In the genomic region with DNA sequence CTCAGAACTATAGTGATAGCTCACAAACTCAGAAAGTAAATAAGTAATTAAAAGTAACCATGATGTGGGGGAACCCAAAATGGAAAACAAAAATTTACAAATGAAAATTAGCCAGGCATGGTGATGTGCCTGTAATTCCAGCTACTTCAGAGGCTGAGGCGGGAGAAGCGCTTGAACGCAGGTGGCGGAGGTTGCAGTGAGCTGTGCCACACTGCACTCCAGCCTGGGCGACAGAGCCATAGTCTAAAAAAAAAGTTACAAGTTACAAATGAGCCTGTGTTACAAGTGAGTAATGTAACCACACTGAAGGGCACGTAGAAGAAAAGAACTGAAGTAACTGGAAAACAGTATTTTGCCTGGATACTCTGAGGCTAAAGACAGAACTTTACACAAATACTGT, we compare ENCODE assay signal across 26 cellular contexts. TPM values are rescaled to one million over a fixed set of nuclear protein-coding genes. Genes with fewer than 3 reads are reported as not detected.
DNase-seq lines count a peak whose midpoint lies in the region; ATAC-seq and TF ChIP-seq lines count a peak whose summit lies in the region.
"Had no signal": no experiment of that assay in that cellular context is flagged by ENCODE, and none has a peak within 500 bp of the region (broad histone marks: within the 10 kb centered on the region; RNA-seq: fewer than 3 reads in every experiment).

No MANE protein-coding gene starts in this region.

- peaks cover 52% of the 10 kb centered on the region for H3K36me3 Mint-ChIP-seq in activated T-helper 17 cell treated with anti-CD3 and anti-CD28 coated beads, Interleukin-2, amount 50 U/mL, for 72 hours (ENCODE audit: low read depth)
- H3K36me3 Mint-ChIP-seq in activated CD4-positive, alpha-beta T cell treated with anti-CD3 and anti-CD28 coated beads, Interleukin-2, amount 10 ng/mL, durations not matched to agents 24 days and 14 days (ENCODE audit: low read depth) = peaks cover 44% of the 10 kb centered on the region
- H3K36me3 Mint-ChIP-seq in GM23338 (ENCODE audit: low read depth) = peaks cover 77% of the 10 kb centered on the region

- H3K4me1 ChIP-seq in A673 (ENCODE audit: insufficient read depth, low read length, poor library complexity, severe bottlenecking) (peaks cover 7% of the 10 kb centered on the region), adrenal gland (replicated peaks in 1 of 2) (peaks cover 36 to 75% of the 10 kb centered on the region in 2 donors), psoas muscle (peaks cover 24% of the 10 kb centered on the region), GM23338 (ENCODE audit: insufficient read depth) (peaks cover 8% of the 10 kb centered on the region)
- H3K4me1 ChIP-seq: A549 had no signal

- peaks cover 82% of the 10 kb centered on the region for H3K79me2 ChIP-seq in GM23338 (replicated peaks; ENCODE audit: insufficient read depth)

- no peak overlapping the region for H2AFZ ChIP-seq in GM23338

- H3K27me3 Mint-ChIP-seq in activated T-helper 17 cell treated with anti-CD3 and anti-CD28 coated beads, Interleukin-2, amount 50 U/mL, for 72 hours = no peaks in the 10 kb centered on the region
- H3K27me3 Mint-ChIP-seq in activated CD4-positive, alpha-beta T cell treated with anti-CD3 and anti-CD28 coated beads, Interleukin-2, amount 10 ng/mL, durations not matched to agents 24 days and 14 days = no peaks in the 10 kb centered on the region
- peaks cover 3% of the 10 kb centered on the region for H3K27me3 Mint-ChIP-seq in GM23338 (ENCODE audit: insufficient read depth, low read depth, poor library complexity)
- H3K27me3 Mint-ChIP-seq: CD4-positive, alpha-beta memory T cell had no signal

- H3K9me3 ChIP-seq in A673 (ENCODE audit: low read depth, low read length, poor library complexity, severe bottlenecking) = no peaks in the 10 kb centered on the region
- no peaks in the 10 kb centered on the region for H3K9me3 ChIP-seq in adrenal gland (replicated peaks in 1 of 3)
- no peaks in the 10 kb centered on the region for H3K9me3 ChIP-seq in psoas muscle
- H3K9me3 ChIP-seq: A549 had no signal

- H3K4me3 ChIP-seq in A673 (ENCODE audit: low read depth, low read length, poor library complexity, severe bottlenecking) (no peak overlapping the region), HL-60 (replicated peaks; ENCODE audit: insufficient read depth, low read length) (no peak overlapping the region), adrenal gland (no peak overlapping the region), psoas muscle (no peak overlapping the region), GM23338 (no peak overlapping the region)
- H3K4me3 ChIP-seq: A549 had no signal

- WGBS in adrenal gland, 4 donors = 42 to 70% (median 51%) methylated on average over 6 of the region's 6 CpGs
- WGBS in psoas muscle, 3 donors = 79 to 85% (median 79%) methylated on average over 6 of the region's 6 CpGs

- H3F3A ChIP-seq in GM23338 (replicated peaks; ENCODE audit: low read depth) = 0 out of 2 replicates have a peak, but pooled peaks cover 4% of the 10 kb centered on the region

- CTCF ChIA-PET in A673 (lab: Charles Lee) = no interaction called here

- no peak overlapping the region for H3K4me3 Mint-ChIP-seq in activated T-helper 17 cell treated with anti-CD3 and anti-CD28 coated beads, Interleukin-2, amount 50 U/mL, for 72 hours
- H3K4me3 Mint-ChIP-seq in activated CD4-positive, alpha-beta T cell treated with anti-CD3 and anti-CD28 coated beads, Interleukin-2, amount 10 ng/mL, durations not matched to agents 24 days and 14 days = no peak overlapping the region
- no peak overlapping the region for H3K4me3 Mint-ChIP-seq in GM23338
- H3K4me3 Mint-ChIP-seq: CD4-positive, alpha-beta memory T cell had no signal

- H3K27me3 ChIP-seq in A673 (replicated peaks; ENCODE audit: insufficient read depth, low read depth, low read length, poor library complexity) (no peaks in the 10 kb centered on the region), HL-60 (ENCODE audit: insufficient read depth, poor library complexity, severe bottlenecking) (no peaks in the 10 kb centered on the region), adrenal gland (no peaks in the 10 kb centered on the region), psoas muscle (ENCODE audit: insufficient read depth in 3 of 3, low read length in 2 of 3) (no peaks in the 10 kb centered on the region), GM23338 (ENCODE audit: insufficient read depth) (no peaks in the 10 kb centered on the region)

- POLR2A ChIA-PET in A673 (lab: Charles Lee; ENCODE audit: low non-redundant PET) = no interaction called here

- BruUV-seq in A673 (replicated peaks; lab: Mats Ljungman, UMichigan) = TSS peak; percentile 9

- peaks cover 4% of the 10 kb centered on the region; the same call in 1 of the 2 replicates for H3K9me2 ChIP-seq in GM23338 (ENCODE audit: insufficient read depth)

- DNase-seq in A673 (ENCODE audit: low spot score) = no peak
- no peak for DNase-seq in HL-60 (ENCODE audit: low read depth in 1 of 2, low spot score in 1 of 2)
- DNase-seq in adrenal gland = peak in 2 of 7 donors; percentile 35 to 38
- no peak for DNase-seq in psoas muscle
- DNase-seq in activated CD4-positive, alpha-beta T cell treated with anti-CD3 and anti-CD28 coated beads, Interleukin-2, amount 10 ng/mL, durations not matched to agents 24 days and 14 days = no peak
- DNase-seq in GM23338 (ENCODE audit: low spot score) = no peak
- DNase-seq: C1 segment of cervical spinal cord, COR-L47, DMS79, GDM1, KBM-7, NCI-H1092, NCI-H1417 treated with DMSO at 0.1 percent for 48 hours, NCI-H1694 treated with DMSO at 0.1 percent for 48 hours, NCI-H2081, NCI-H226, NCI-H510A, NCI-H69, SHP77 had no signal

- TF ChIP-seq CTCF in A673 (conservative IDR thresholded peaks at IDR 0.05; ENCODE audit: low read depth, low read length) (no peak), HL-60 (IDR thresholded peaks at IDR 0.05; ENCODE audit: insufficient read depth, low read length) (no peak), adrenal gland (IDR thresholded peaks at IDR 0.05) (no peak), psoas muscle (IDR thresholded peaks at IDR 0.05) (no peak), GM23338 (conservative IDR thresholded peaks at IDR 0.05; ENCODE audit: low read depth in 2 of 2) (no peak)

- H3K4me1 Mint-ChIP-seq in activated T-helper 17 cell treated with anti-CD3 and anti-CD28 coated beads, Interleukin-2, amount 50 U/mL, for 72 hours = peaks cover 24% of the 10 kb centered on the region
- peaks cover 50% of the 10 kb centered on the region for H3K4me1 Mint-ChIP-seq in activated CD4-positive, alpha-beta T cell treated with anti-CD3 and anti-CD28 coated beads, Interleukin-2, amount 10 ng/mL, durations not matched to agents 24 days and 14 days
- H3K4me1 Mint-ChIP-seq in GM23338 = peaks cover 20% of the 10 kb centered on the region

- H3K27ac ChIP-seq in A673 (ENCODE audit: low read depth, low read length, poor library complexity, severe bottlenecking) (peak overlapping the region; percentile 50), HL-60 (replicated peaks) (peak overlapping the region; percentile 12; the same call in 1 of the 2 replicates), adrenal gland (peak overlapping the region in 3 of 5 donors; percentile 30 to 76 (median 64)), psoas muscle (no peak overlapping the region), GM23338 (ENCODE audit: low read depth) (no peak overlapping the region)
- H3K27ac ChIP-seq: A549, RWPE1 had no signal

- intact Hi-C loops in A673 (cut with micrococcal nuclease; ENCODE audit: unreplicated experiment) = no loop called here
- intact Hi-C loops in adrenal gland (cut with DNase I) = no loop called here
- intact Hi-C loops in psoas muscle (cut with DNase I) = no loop called here
- intact Hi-C loops in activated CD4-positive, alpha-beta T cell treated with anti-CD3 and anti-CD28 coated beads, Interleukin-2, amount 10 ng/mL, durations not matched to agents 24 days and 14 days (cut with micrococcal nuclease) = no loop called here

- peaks cover 30% of the 10 kb centered on the region for H3K36me3 ChIP-seq in A673 (ENCODE audit: insufficient read depth, low read length, poor library complexity, severe bottlenecking)
- peaks cover 0 to 9% of the 10 kb centered on the region in 2 donors for H3K36me3 ChIP-seq in adrenal gland (replicated peaks in 1 of 2)
- H3K36me3 ChIP-seq in psoas muscle (ENCODE audit: insufficient read depth in 1 of 2, low read depth in 1 of 2) = peaks cover 4 to 31% of the 10 kb centered on the region in 2 donors
- peaks cover 12% of the 10 kb centered on the region; the same call in 1 of the 2 replicates for H3K36me3 ChIP-seq in GM23338 (ENCODE audit: insufficient read depth)

- no peak overlapping the region for H3K4me2 ChIP-seq in GM23338
- H3K4me2 ChIP-seq: A549 had no signal

- TF ChIP-seq POLR2A in adrenal gland (IDR thresholded peaks at IDR 0.05) = peak in 1 of 2 donors; percentile 39

- no peaks in the 10 kb centered on the region for H3K9me3 Mint-ChIP-seq in activated T-helper 17 cell treated with anti-CD3 and anti-CD28 coated beads, Interleukin-2, amount 50 U/mL, for 72 hours
- no peaks in the 10 kb centered on the region for H3K9me3 Mint-ChIP-seq in activated CD4-positive, alpha-beta T cell treated with anti-CD3 and anti-CD28 coated beads, Interleukin-2, amount 10 ng/mL, durations not matched to agents 24 days and 14 days
- peaks cover 24% of the 10 kb centered on the region for H3K9me3 Mint-ChIP-seq in GM23338
- H3K9me3 Mint-ChIP-seq: CD4-positive, alpha-beta memory T cell had no signal

- ATAC-seq in psoas muscle (peak in 3 of 4 donors; percentile 36 to 52 (median 45)), HG03025 (IDR thresholded peaks at IDR 0.05; ENCODE audit: low FRiP score, unreplicated experiment) (no peak), GM23338 (no peak)
- no peak for ATAC-seq in activated T-helper 17 cell treated with anti-CD3 and anti-CD28 coated beads, Interleukin-2, amount 50 U/mL, for 72 hours (replicated peaks)

- H3K27ac Mint-ChIP-seq in activated T-helper 17 cell treated with anti-CD3 and anti-CD28 coated beads, Interleukin-2, amount 50 U/mL, for 72 hours = no peak overlapping the region
- H3K27ac Mint-ChIP-seq in activated CD4-positive, alpha-beta T cell treated with anti-CD3 and anti-CD28 coated beads, Interleukin-2, amount 10 ng/mL, durations not matched to agents 24 days and 14 days = no peak overlapping the region
- no peak overlapping the region for H3K27ac Mint-ChIP-seq in GM23338

- H4K20me1 ChIP-seq in GM23338 (replicated peaks; ENCODE audit: insufficient read depth) = peaks cover 38% of the 10 kb centered on the region

RNA-seq across cellular contexts. Expression of gene EXOSC7, which starts 11.3 kb away (rescaled TPM):
- 47.4 and 57.3 TPM in 2 replicates for total RNA-seq in A673 (2021)
- total RNA-seq in adrenal gland = 100 to 1,000 TPM in 4 of 8 donors, 10 to 100 TPM in 4; 72.9 to 214 (median 97.7) TPM
- 10 to 100 TPM; 68.9 to 80.2 (median 73.4) TPM for polyA plus RNA-seq in adrenal gland
- total RNA-seq in psoas muscle = 10 to 100 TPM; 27.8 to 54.8 (median 46.3) TPM
- 10 to 100 TPM; 28.4 to 39.4 (median 36.3) TPM for polyA plus RNA-seq in psoas muscle
- total RNA-seq in activated T-helper 17 cell treated with anti-CD3 and anti-CD28 coated beads, Interleukin-2, amount 50 U/mL, for 72 hours = 10 to 100 TPM; 47.0 to 70.5 TPM
- 95.5 and 97.9 TPM in 2 replicates for total RNA-seq in activated CD4-positive, alpha-beta T cell treated with anti-CD3 and anti-CD28 coated beads, Interleukin-2, amount 10 ng/mL, durations not matched to agents 24 days and 14 days
- total RNA-seq in GM23338 (2014; rRNA removed; shearing (Covaris generic)) = 84.8 and 99.4 TPM in 2 replicates
- 114 and 120 TPM in 2 replicates for polyA plus RNA-seq in GM23338 (2016; fragmentation: Nextera tagmentation; extraction: Ambion mirVana)

RNA-seq across cellular contexts. Expression of gene ZDHHC3, which starts 11.3 kb away (rescaled TPM):
- total RNA-seq in A673 (2021) = 94.7 and 95.2 TPM in 2 replicates
- total RNA-seq in adrenal gland = 100 to 1,000 TPM in 4 of 8 donors, 10 to 100 TPM in 4; 80.1 to 143 (median 99.2) TPM
- 100 to 1,000 TPM in 1 of 3 donors, 10 to 100 TPM in 2; 30.1 to 148 (median 34.7) TPM for polyA plus RNA-seq in adrenal gland
- 10 to 100 TPM; 22.2 to 58.3 (median 40.6) TPM for total RNA-seq in psoas muscle
- 10 to 100 TPM; 32.3 to 51.1 (median 40.8) TPM for polyA plus RNA-seq in psoas muscle
- total RNA-seq in activated T-helper 17 cell treated with anti-CD3 and anti-CD28 coated beads, Interleukin-2, amount 50 U/mL, for 72 hours = 10 to 100 TPM; 20.5 to 50.5 TPM
- 42.0 and 46.2 TPM in 2 replicates for total RNA-seq in activated CD4-positive, alpha-beta T cell treated with anti-CD3 and anti-CD28 coated beads, Interleukin-2, amount 10 ng/mL, durations not matched to agents 24 days and 14 days
- total RNA-seq in GM23338 (2014; rRNA removed; shearing (Covaris generic)) = 71.7 and 84.2 TPM in 2 replicates
- 27.5 and 28.9 TPM in 2 replicates for polyA plus RNA-seq in GM23338 (2016; fragmentation: Nextera tagmentation; extraction: Ambion mirVana)

RNA-seq across cellular contexts. Expression of gene CLEC3B, which starts 38.8 kb away (rescaled TPM):
- 0.81 and 1.0 TPM in 2 replicates for total RNA-seq in A673 (2021)
- 100 to 1,000 TPM in 3 of 8 donors, 10 to 100 TPM in 5; 20.7 to 110 (median 73.1) TPM for total RNA-seq in adrenal gland
- polyA plus RNA-seq in adrenal gland = 100 to 1,000 TPM in 2 of 3 donors, 1 to 10 TPM in 1; 5.1 to 251 (median 177) TPM
- 10 to 100 TPM; 10.3 to 41.7 (median 16.5) TPM for total RNA-seq in psoas muscle
- 10 to 100 TPM; 24.6 to 29.6 (median 26.7) TPM for polyA plus RNA-seq in psoas muscle
- total RNA-seq in activated T-helper 17 cell treated with anti-CD3 and anti-CD28 coated beads, Interleukin-2, amount 50 U/mL, for 72 hours = under 1 TPM; 0.37 to 0.66 TPM
- total RNA-seq in activated CD4-positive, alpha-beta T cell treated with anti-CD3 and anti-CD28 coated beads, Interleukin-2, amount 10 ng/mL, durations not matched to agents 24 days and 14 days = not detected in 2 replicates
- total RNA-seq in GM23338 (2014; rRNA removed; shearing (Covaris generic)) = not detected in 2 replicates
- polyA plus RNA-seq in GM23338 (2016; fragmentation: Nextera tagmentation; extraction: Ambion mirVana) = not detected in 2 replicates
- total RNA-seq: MCF 10A, SK-MEL-5 had no signal
- polyA plus RNA-seq: A549; CD4-positive, alpha-beta memory T cell had no signal

Comparison
In these comparisons a context has a peak if more than half of its experiments do, and no peak if none do; other contexts are left out.
1. H3K27ac ChIP-seq: peak in A673 (single experiment), HL-60 (single experiment) and adrenal gland (3 of 5); none in psoas muscle (single experiment) and GM23338 (single experiment).
2. ATAC-seq: peak in psoas muscle (3 of 4); none in HG03025 (single experiment), activated T-helper 17 cell treated with anti-CD3 and anti-CD28 coated beads, Interleukin-2, amount 50 U/mL, for 72 hours (single experiment) and GM23338 (single experiment).